Comparison of ENCODE assay signal across 11 cellular contexts in the genomic region with DNA sequence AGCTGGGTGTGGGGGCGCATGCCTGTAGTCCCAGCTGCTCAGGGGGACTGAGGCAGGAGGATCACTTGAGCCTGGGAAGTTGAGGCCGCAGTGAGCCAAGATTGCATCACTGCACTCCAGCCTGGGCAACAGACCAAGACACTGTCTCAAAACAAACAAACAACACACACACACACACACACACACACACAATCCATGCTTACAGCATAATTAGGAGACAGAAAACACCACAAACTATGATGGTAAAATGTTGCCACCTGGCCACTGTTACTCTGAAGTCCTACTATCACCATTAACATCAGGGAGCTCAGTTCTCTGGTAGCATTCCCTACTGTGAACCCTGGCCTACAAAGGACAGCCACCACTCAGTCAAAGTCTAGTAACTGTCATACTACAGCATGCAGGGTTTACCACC. TPM values are rescaled to one million over a fixed set of nuclear protein-coding genes. Genes with fewer than 3 reads are reported as not detected.
DNase-seq lines count a peak whose midpoint lies in the region; ATAC-seq and TF ChIP-seq lines count a peak whose summit lies in the region.
"Had no signal": no experiment of that assay in that cellular context is flagged by ENCODE, and none has a peak within 500 bp of the region (broad histone marks: within the 10 kb centered on the region; RNA-seq: fewer than 3 reads in every experiment).

No MANE protein-coding gene starts in this region.

- CTCF ChIA-PET in WTC11 (lab: Charles Lee) (interaction anchor here (1.7 to 1.8 kb wide), 2 partner anchors 12 to 18 kb away, joined by 4 read pairs; a partner anchor contains a TSS), GM10248 (lab: Yijun Ruan, JAX) (interaction anchor here (1.3 to 1.4 kb wide), 3 partner anchors 17 to 389 kb away, joined by 3 to 5 read pairs (median 3); no protein-coding TSS in a partner anchor)

- H3K27me3 ChIP-seq in gastroesophageal sphincter, result no peaks in the 10 kb centered on the region

- ATAC-seq in WTC11, result no peak
- ATAC-seq in gastroesophageal sphincter, result peak; percentile 66
- ATAC-seq in HG02852 (IDR thresholded peaks at IDR 0.05; ENCODE audit: unreplicated experiment), result no peak
- ATAC-seq: activated T-helper 17 cell treated with anti-CD3 and anti-CD28 coated beads, Interleukin-2, amount 50 U/mL, for 72 hours had no signal

- H3K36me3 ChIP-seq in gastroesophageal sphincter, result peaks cover 0 to 23% of the 10 kb centered on the region in 2 donors

- H3K4me1 Mint-ChIP-seq in WTC11, result no peaks in the 10 kb centered on the region
- H3K4me1 Mint-ChIP-seq: activated T-helper 17 cell treated with anti-CD3 and anti-CD28 coated beads, Interleukin-2, amount 50 U/mL, for 72 hours; neural crest cell had no signal

- no peak overlapping the region for H3K4me3 Mint-ChIP-seq in WTC11
- H3K4me3 Mint-ChIP-seq: activated T-helper 17 cell treated with anti-CD3 and anti-CD28 coated beads, Interleukin-2, amount 50 U/mL, for 72 hours; neural crest cell had no signal

- TF ChIP-seq CTCF in WTC11 (IDR thresholded peaks at IDR 0.05), result no peak
- TF ChIP-seq CTCF in gastroesophageal sphincter (IDR thresholded peaks at IDR 0.05), result no peak
- no peak for TF ChIP-seq CTCF in GM10248 (IDR thresholded peaks at IDR 0.05; ENCODE audit: control extremely low read depth, extremely low read depth, low read depth, missing control alignments)

- no peaks in the 10 kb centered on the region for H3K27me3 Mint-ChIP-seq in WTC11 (ENCODE audit: low read depth)
- H3K27me3 Mint-ChIP-seq: activated T-helper 17 cell treated with anti-CD3 and anti-CD28 coated beads, Interleukin-2, amount 50 U/mL, for 72 hours had no signal

- H3K9me3 ChIP-seq in gastroesophageal sphincter, result no peaks in the 10 kb centered on the region

- no peak for TF ChIP-seq EP300 in gastroesophageal sphincter (IDR thresholded peaks at IDR 0.05)

- 0 out of 2 replicates have a peak, but pooled peaks cover 3% of the 10 kb centered on the region for H3K9me3 Mint-ChIP-seq in WTC11
- H3K9me3 Mint-ChIP-seq: activated T-helper 17 cell treated with anti-CD3 and anti-CD28 coated beads, Interleukin-2, amount 50 U/mL, for 72 hours; neural crest cell had no signal

- peak; percentile 44 for DNase-seq in GM04504 (ENCODE audit: low read depth)
- no peak for DNase-seq in WTC11 (ENCODE audit: low spot score)
- DNase-seq in renal cortical epithelial cell (ENCODE audit: low read depth), result peak; percentile 67
- DNase-seq in stimulated activated CD4-positive, alpha-beta T cell treated with anti-CD3 and anti-CD28 coated beads, Interleukin-2, amount 100 ng/mL, for 24 hours, result no peak
- DNase-seq in NCI-H510A (lab: John Stamatoyannopoulos, UW), result no peak
- DNase-seq in GM10248 (ENCODE audit: extremely low spot score), result no peak

- POLR2A ChIA-PET in WTC11 (lab: Charles Lee) (no interaction called here), GM10248 (lab: Yijun Ruan, JAX) (no interaction called here)

- H3K4me1 ChIP-seq in gastroesophageal sphincter, result peaks cover 0 to 13% (median 4%) of the 10 kb centered on the region in 3 donors

- WGBS in gastroesophageal sphincter (ENCODE audit: low coverage in 1 of 2), 2 donors, result 0 to 43% methylated on average over 1 to 2 of the region's 2 CpGs

- no peak overlapping the region for H3K4me3 ChIP-seq in gastroesophageal sphincter

- H3K27ac Mint-ChIP-seq in WTC11, result no peak overlapping the region
- H3K27ac Mint-ChIP-seq: activated T-helper 17 cell treated with anti-CD3 and anti-CD28 coated beads, Interleukin-2, amount 50 U/mL, for 72 hours had no signal

- H3K27ac ChIP-seq in gastroesophageal sphincter, result peak overlapping the region in 3 of 4 donors; percentile 33 to 73 (median 61)

- TF ChIP-seq POLR2A in gastroesophageal sphincter (IDR thresholded peaks at IDR 0.05), result no peak

- peaks cover 10% of the 10 kb centered on the region for H3K36me3 Mint-ChIP-seq in WTC11

TF ChIP-seq in WTC11, 78 proteins besides CTCF, POLR2A, EP300 and RAD21:
- TF ChIP-seq GABPB1 (CRISPR knock-in tag; IDR thresholded peaks at IDR 0.05) (peak; percentile 77), JAZF1 (CRISPR knock-in tag; IDR thresholded peaks at IDR 0.05) (no peak)

RNA-seq across cellular contexts. Expression of a gene that starts 18.3 kb away (rescaled TPM):
- total RNA-seq in WTC11 (2021) (65.8 to 70.2 TPM (median 67.6 TPM) in 3 replicates), gastroesophageal sphincter (10 to 100 TPM; 37.8 to 76.9 (median 59.2) TPM), renal cortical epithelial cell (53.1 and 61.0 TPM in 2 replicates)

RNA-seq across cellular contexts. Expression of a gene that starts 36.9 kb away (rescaled TPM):
- not detected in 3 replicates for total RNA-seq in WTC11 (2021)
- total RNA-seq in gastroesophageal sphincter, result not detected
- not detected in 2 replicates for total RNA-seq in renal cortical epithelial cell
- total RNA-seq: activated T-helper 17 cell treated with anti-CD3 and anti-CD28 coated beads, Interleukin-2, amount 50 U/mL, for 72 hours; Daoy; neural crest cell had no signal

RNA-seq across cellular contexts. Expression of a gene that starts 48.7 kb away (rescaled TPM):
- total RNA-seq in WTC11 (2021) (1.6 to 3.5 TPM (median 2.8 TPM) in 3 replicates), gastroesophageal sphincter (over 10,000 TPM; 10,852 to 31,720 (median 15,007) TPM), renal cortical epithelial cell (0.30 and 0.69 TPM in 2 replicates)
- total RNA-seq: activated T-helper 17 cell treated with anti-CD3 and anti-CD28 coated beads, Interleukin-2, amount 50 U/mL, for 72 hours had no signal

Comparison
In these comparisons a context has a peak if more than half of its experiments do, and no peak if none do; other contexts are left out.
1. DNase-seq: peak in GM04504 (single experiment) and renal cortical epithelial cell (single experiment); none in WTC11 (single experiment), stimulated activated CD4-positive, alpha-beta T cell treated with anti-CD3 and anti-CD28 coated beads, Interleukin-2, amount 100 ng/mL, for 24 hours (0 of 2), NCI-H510A (single experiment) and GM10248 (single experiment).
2. RNA of a gene that starts 48.7 kb away (total RNA-seq): 10,852 to 31,720 TPM in gastroesophageal sphincter; 1.6 to 3.5 TPM in WTC11 and 0.30 to 0.69 TPM in renal cortical epithelial cell; every median in the first group is over 1,000 times any median in the second.